Comparison of ENCODE assay signal across 1 cellular context in the genomic region with DNA sequence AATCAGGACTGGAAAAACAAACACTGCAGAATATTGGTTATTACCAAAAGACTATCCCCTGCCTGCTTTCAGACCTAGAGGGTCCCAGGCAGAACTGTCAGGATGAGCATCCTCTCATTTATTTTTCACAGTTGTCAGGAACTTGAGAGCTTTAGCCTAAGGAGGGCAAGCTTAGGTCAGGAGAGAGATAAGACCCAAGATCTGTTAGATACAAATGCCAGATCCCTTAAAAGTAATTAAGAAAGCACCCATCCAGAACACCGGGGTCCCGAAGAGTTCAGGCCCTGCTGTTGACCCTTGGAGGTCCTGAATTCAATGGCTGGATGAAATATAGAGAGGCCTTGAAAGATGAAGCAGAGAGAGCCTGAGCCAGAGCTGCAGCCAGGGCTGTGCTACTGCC.
TF ChIP-seq lines count a peak whose summit lies in the region.

No MANE protein-coding gene starts in this region.

TF ChIP-seq in SK-N-SH treated with all-trans-retinoic acid at 6 μM for 48 hours, 23 proteins besides CTCF, POLR2A, EP300 and RAD21:
- TF ChIP-seq, protein P1, sequence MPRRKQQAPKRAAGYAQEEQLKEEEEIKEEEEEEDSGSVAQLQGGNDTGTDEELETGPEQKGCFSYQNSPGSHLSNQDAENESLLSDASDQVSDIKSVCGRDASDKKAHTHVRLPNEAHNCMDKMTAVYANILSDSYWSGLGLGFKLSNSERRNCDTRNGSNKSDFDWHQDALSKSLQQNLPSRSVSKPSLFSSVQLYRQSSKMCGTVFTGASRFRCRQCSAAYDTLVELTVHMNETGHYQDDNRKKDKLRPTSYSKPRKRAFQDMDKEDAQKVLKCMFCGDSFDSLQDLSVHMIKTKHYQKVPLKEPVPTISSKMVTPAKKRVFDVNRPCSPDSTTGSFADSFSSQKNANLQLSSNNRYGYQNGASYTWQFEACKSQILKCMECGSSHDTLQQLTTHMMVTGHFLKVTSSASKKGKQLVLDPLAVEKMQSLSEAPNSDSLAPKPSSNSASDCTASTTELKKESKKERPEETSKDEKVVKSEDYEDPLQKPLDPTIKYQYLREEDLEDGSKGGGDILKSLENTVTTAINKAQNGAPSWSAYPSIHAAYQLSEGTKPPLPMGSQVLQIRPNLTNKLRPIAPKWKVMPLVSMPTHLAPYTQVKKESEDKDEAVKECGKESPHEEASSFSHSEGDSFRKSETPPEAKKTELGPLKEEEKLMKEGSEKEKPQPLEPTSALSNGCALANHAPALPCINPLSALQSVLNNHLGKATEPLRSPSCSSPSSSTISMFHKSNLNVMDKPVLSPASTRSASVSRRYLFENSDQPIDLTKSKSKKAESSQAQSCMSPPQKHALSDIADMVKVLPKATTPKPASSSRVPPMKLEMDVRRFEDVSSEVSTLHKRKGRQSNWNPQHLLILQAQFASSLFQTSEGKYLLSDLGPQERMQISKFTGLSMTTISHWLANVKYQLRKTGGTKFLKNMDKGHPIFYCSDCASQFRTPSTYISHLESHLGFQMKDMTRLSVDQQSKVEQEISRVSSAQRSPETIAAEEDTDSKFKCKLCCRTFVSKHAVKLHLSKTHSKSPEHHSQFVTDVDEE (CRISPR knock-in tag; IDR thresholded peaks at IDR 0.05) = no peak
- TF ChIP-seq BACH2 (CRISPR knock-in tag; IDR thresholded peaks at IDR 0.05; ENCODE audit: borderline replicate concordance) (no peak), CSDC2 (CRISPR knock-in tag; IDR thresholded peaks at IDR 0.05) (no peak), ZFP3 (CRISPR knock-in tag; IDR thresholded peaks at IDR 0.05) (no peak), ISL1 (CRISPR knock-in tag; IDR thresholded peaks at IDR 0.05) (no peak)
- TF ChIP-seq, protein P2, sequence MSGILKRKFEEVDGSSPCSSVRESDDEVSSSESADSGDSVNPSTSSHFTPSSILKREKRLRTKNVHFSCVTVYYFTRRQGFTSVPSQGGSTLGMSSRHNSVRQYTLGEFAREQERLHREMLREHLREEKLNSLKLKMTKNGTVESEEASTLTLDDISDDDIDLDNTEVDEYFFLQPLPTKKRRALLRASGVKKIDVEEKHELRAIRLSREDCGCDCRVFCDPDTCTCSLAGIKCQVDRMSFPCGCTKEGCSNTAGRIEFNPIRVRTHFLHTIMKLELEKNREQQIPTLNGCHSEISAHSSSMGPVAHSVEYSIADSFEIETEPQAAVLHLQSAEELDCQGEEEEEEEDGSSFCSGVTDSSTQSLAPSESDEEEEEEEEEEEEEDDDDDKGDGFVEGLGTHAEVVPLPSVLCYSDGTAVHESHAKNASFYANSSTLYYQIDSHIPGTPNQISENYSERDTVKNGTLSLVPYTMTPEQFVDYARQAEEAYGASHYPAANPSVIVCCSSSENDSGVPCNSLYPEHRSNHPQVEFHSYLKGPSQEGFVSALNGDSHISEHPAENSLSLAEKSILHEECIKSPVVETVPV (CRISPR knock-in tag; IDR thresholded peaks at IDR 0.05) = no peak
